In genomic region chr2:100195942-100196341, GRCh38 we compare ENCODE assay signal across 21 cellular contexts.
"Had no signal": no experiment of that assay in that cellular context is flagged by ENCODE, and none has a peak within 500 bp of the region (broad histone marks: within the 10 kb centered on the region; RNA-seq: fewer than 3 reads in every experiment).

No MANE protein-coding gene starts in this region.

- H3K4me3 Mint-ChIP-seq: endodermal cell, memory B cell, naive B cell, neural progenitor cell had no signal

- H3K27ac Mint-ChIP-seq: activated naive CD4-positive, alpha-beta T cell treated with anti-CD3 and anti-CD28 coated beads, Interleukin-2, amount 50 U/mL, for 72 hours; endodermal cell; memory B cell; neural progenitor cell had no signal

- H3K4me2 ChIP-seq: neural progenitor cell had no signal

- H3K36me3 ChIP-seq: cardiac muscle cell, heart right ventricle, left ventricle myocardium inferior, neural progenitor cell, ovary, tibial nerve had no signal

- H2AFZ ChIP-seq: neural progenitor cell had no signal

- H3K27ac ChIP-seq: cardiac muscle cell, epithelial cell of prostate, neural progenitor cell had no signal

- H3K27me3 ChIP-seq: cardiac muscle cell, dorsolateral prefrontal cortex, heart right ventricle, neural progenitor cell, ovary, tibial nerve had no signal

- H3K9ac ChIP-seq: neural progenitor cell had no signal

- ATAC-seq: activated naive CD4-positive, alpha-beta T cell treated with anti-CD3 and anti-CD28 coated beads, Interleukin-2, amount 50 U/mL, for 72 hours; heart right ventricle; mucosa of descending colon; psoas muscle; right cardiac atrium; stimulated activated naive CD8-positive, alpha-beta T cell treated with anti-CD3 and anti-CD28 coated beads, Interleukin-15, Interleukin-2, amounts not matched to agents 100 U/mL and 50 U/mL, for 24 hours had no signal

- H3K4me3 ChIP-seq: cardiac muscle cell, dorsolateral prefrontal cortex, heart right ventricle, left ventricle myocardium inferior, mucosa of descending colon, neural progenitor cell, ovary, psoas muscle, skin epidermis, tibial nerve had no signal

- FAIRE-seq: frontal cortex had no signal

- H3K36me3 Mint-ChIP-seq: activated naive CD4-positive, alpha-beta T cell treated with anti-CD3 and anti-CD28 coated beads, Interleukin-2, amount 50 U/mL, for 72 hours; memory B cell; naive B cell; neural progenitor cell had no signal

- DNase-seq: activated gamma-delta T cell treated with Interleukin-2 at 50 U/mL for 16 hours; dorsolateral prefrontal cortex; endodermal cell; heart right ventricle; left ventricle myocardium inferior; mucosa of descending colon; naive B cell; ovary; psoas muscle; right cardiac atrium; stimulated activated naive CD8-positive, alpha-beta T cell treated with anti-CD3 and anti-CD28 coated beads, Interleukin-15, Interleukin-2, amounts not matched to agents 100 U/mL and 50 U/mL, for 24 hours; substantia nigra; T1000 had no signal

- H3K9me3 ChIP-seq: heart right ventricle, left ventricle myocardium inferior, mucosa of descending colon, ovary, psoas muscle, tibial nerve had no signal

- H3K9me3 Mint-ChIP-seq: activated naive CD4-positive, alpha-beta T cell treated with anti-CD3 and anti-CD28 coated beads, Interleukin-2, amount 50 U/mL, for 72 hours; endodermal cell; memory B cell; naive B cell had no signal
